18 cellular contexts compared by ENCODE assay signal in the genomic region with DNA sequence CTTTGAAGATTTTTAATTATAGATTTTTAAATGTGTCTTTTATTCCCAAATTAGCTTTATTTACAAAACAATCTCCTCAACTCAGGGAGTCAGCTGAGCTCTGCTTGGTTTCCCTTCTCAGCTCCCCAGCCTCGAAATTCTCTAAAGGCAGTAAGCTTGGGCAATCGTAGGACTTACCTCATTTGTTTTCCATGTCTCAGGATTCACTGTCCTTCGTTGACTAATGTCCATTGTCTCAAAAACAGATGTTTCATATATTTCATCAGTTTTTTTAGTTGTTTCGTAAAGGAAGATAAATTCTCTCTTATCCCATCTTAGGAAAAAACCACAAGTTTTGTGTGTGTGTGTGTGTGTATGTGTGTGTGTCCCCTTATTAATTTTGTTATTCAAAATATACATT.
DNase-seq lines count a peak whose midpoint lies in the region; ATAC-seq and TF ChIP-seq lines count a peak whose summit lies in the region.
"Had no signal": no experiment of that assay in that cellular context is flagged by ENCODE, and none has a peak within 500 bp of the region (broad histone marks: within the 10 kb centered on the region; RNA-seq: fewer than 3 reads in every experiment).

No MANE protein-coding gene starts in this region.

- H3K9me3 ChIP-seq in heart left ventricle: peaks cover 0 to 8% (median 0%) of the 10 kb centered on the region in 12 donors
- no peaks in the 10 kb centered on the region for H3K9me3 ChIP-seq in smooth muscle cell (replicated peaks; ENCODE audit: low read depth)
- no peaks in the 10 kb centered on the region for H3K9me3 ChIP-seq in WERI-Rb-1 (ENCODE audit: severe bottlenecking)
- H3K9me3 ChIP-seq: testis had no signal

- no peaks in the 10 kb centered on the region for H4K20me1 ChIP-seq in smooth muscle cell (ENCODE audit: low read depth)

- H2AFZ ChIP-seq in smooth muscle cell (ENCODE audit: low read depth): peak overlapping the region; percentile 76

- peak overlapping the region; percentile 68 for H3K4me2 ChIP-seq in smooth muscle cell

- no peaks in the 10 kb centered on the region for H3K27me3 ChIP-seq in heart left ventricle
- no peaks in the 10 kb centered on the region for H3K27me3 ChIP-seq in smooth muscle cell (ENCODE audit: low read depth)
- H3K27me3 ChIP-seq in WERI-Rb-1 (ENCODE audit: insufficient read depth, low read depth, severe bottlenecking): no peaks in the 10 kb centered on the region
- H3K27me3 ChIP-seq: testis had no signal

- TF ChIP-seq CTCF in heart left ventricle (IDR thresholded peaks at IDR 0.05) (no peak), smooth muscle cell (IDR thresholded peaks at IDR 0.05; ENCODE audit: borderline replicate concordance, insufficient read depth, poor library complexity, severe bottlenecking) (no peak), WERI-Rb-1 (IDR thresholded peaks at IDR 0.05; ENCODE audit: low read depth, low read length) (no peak)

- 59 to 75% (median 68%) methylated on average over 4 of the region's 4 CpGs for WGBS in heart left ventricle, 4 donors
- 19% methylated on average over 4 of the region's 4 CpGs for WGBS in smooth muscle cell (ENCODE audit: low lambda C conversion rate)

- H3K4me1 ChIP-seq in heart left ventricle (peaks cover 0 to 26% (median 6%) of the 10 kb centered on the region in 12 donors), smooth muscle cell (ENCODE audit: low read depth) (peaks cover 13% of the 10 kb centered on the region)
- H3K4me1 ChIP-seq: testis had no signal

- ATAC-seq in Right ventricle myocardium inferior (peak; percentile 84), heart left ventricle (peak in 3 of 4 donors; percentile 60 to 89 (median 69))

- intact Hi-C loops in Right ventricle myocardium inferior (cut with DNase I): no loop called here
- intact Hi-C loops in cardiac septum (cut with DNase I): no loop called here
- intact Hi-C loops in heart left ventricle (cut with DNase I): no loop called here

- no peaks in the 10 kb centered on the region for H3F3A ChIP-seq in smooth muscle cell (ENCODE audit: low read depth)

- H3K27ac ChIP-seq in heart left ventricle: peak overlapping the region in 1 of 12 donors; percentile 46
- H3K27ac ChIP-seq in smooth muscle cell (ENCODE audit: low read depth): peak overlapping the region; percentile 79
- no peak overlapping the region for H3K27ac ChIP-seq in WERI-Rb-1
- H3K27ac ChIP-seq: HL-60, testis had no signal

- no peak overlapping the region for H3K4me3 ChIP-seq in heart left ventricle
- H3K4me3 ChIP-seq in smooth muscle cell: no peak overlapping the region
- no peak overlapping the region for H3K4me3 ChIP-seq in WERI-Rb-1 (ENCODE audit: low read depth, low read length)
- H3K4me3 ChIP-seq: testis had no signal

- no peak for TF ChIP-seq POLR2A in heart left ventricle (IDR thresholded peaks at IDR 0.05)

- H3K36me3 ChIP-seq in heart left ventricle: no peaks in the 10 kb centered on the region
- H3K36me3 ChIP-seq in smooth muscle cell (ENCODE audit: low read depth): no peaks in the 10 kb centered on the region
- H3K36me3 ChIP-seq in WERI-Rb-1: no peaks in the 10 kb centered on the region

- no peaks in the 10 kb centered on the region for H3K79me2 ChIP-seq in smooth muscle cell (ENCODE audit: low read depth)

- peak overlapping the region; percentile 47 for H3K9ac ChIP-seq in smooth muscle cell (ENCODE audit: low read depth)

- DNase-seq in Right ventricle myocardium inferior (ENCODE audit: missing footprints) (no peak), cardiac septum (ENCODE audit: low spot score) (no peak), amniotic epithelial cell (ENCODE audit: low read depth) (peak; percentile 98), heart left ventricle (no peak), smooth muscle cell (lab: John Stamatoyannopoulos, UW; ENCODE audit: unreplicated experiment) (no peak), Ammon's horn (ENCODE audit: low spot score) (no peak), WERI-Rb-1 (no peak)
- DNase-seq in effector CD4-positive, alpha-beta T cell: no peak
- DNase-seq: activated CD4-positive, alpha-beta T cell treated with anti-CD3 and anti-CD28 coated beads for 1 hour; activated CD8-positive, alpha-beta memory T cell treated with anti-CD3 and anti-CD28 coated beads, Interleukin-2, amount 50 U/mL, for 48 hours; activated naive CD4-positive, alpha-beta T cell treated with anti-CD3 and anti-CD28 coated beads, Interleukin-2, amount 10 ng/mL, durations not matched to agents 7 days and 5 days; COR-L47; Kasumi-1; NCI-H187 treated with DMSO at 0.1 percent for 48 hours; NCI-H524 treated with DMSO at 0.1 percent for 48 hours; stimulated activated CD4-positive, alpha-beta T cell treated with anti-CD3 and anti-CD28 coated beads, Interleukin-1b, Interleukin-23, amount 100 ng/mL, for 48 hours; testis had no signal
